In genomic region chr15:75578948-75579908, GRCh38 we compare ENCODE assay signal across 8 cellular contexts. TPM values are rescaled to one million over a fixed set of nuclear protein-coding genes. Genes with fewer than 3 reads are reported as not detected.
A peak's percentile ranks its signal among the peaks of the same experiment; 100 is the strongest.
DNase-seq lines count a peak whose midpoint lies in the region; ATAC-seq, FAIRE-seq and TF ChIP-seq lines count a peak whose summit lies in the region.

Gene PTPN9, minus strand, starts transcription at chr15:75579315. Its CDS starts 539 bp downstream, at chr15:75578776.

- peak within 1 kb of the TSS; percentile 81 to 93 for H3K9ac ChIP-seq in kidney (ENCODE audit: low read length in 2 of 2)

- H3K36me3 ChIP-seq in kidney (ENCODE audit: control insufficient read depth in 1 of 2, insufficient read depth in 2 of 2, low read length in 2 of 2), result no peaks in the 10 kb centered on the region

- H3K4me3 ChIP-seq in kidney (ENCODE audit: low read length in 2 of 2), result peak within 1 kb of the TSS; percentile 72 to 80

- ATAC-seq in HG02885 (IDR thresholded peaks at IDR 0.05; ENCODE audit: poor library complexity, unreplicated experiment) (peak; percentile 57), HG03095 (IDR thresholded peaks at IDR 0.05; ENCODE audit: unreplicated experiment) (no peak)

- TF ChIP-seq CTCF in GM12874 (IDR thresholded peaks at IDR 0.05; ENCODE audit: insufficient read depth, low read depth, low read length), result peak; percentile 47; the same call in 1 of the 2 replicates
- peak; percentile 29 for TF ChIP-seq CTCF in kidney (IDR thresholded peaks at IDR 0.05; ENCODE audit: borderline replicate concordance, extremely low read depth, insufficient read depth)

- H3K9me3 ChIP-seq in kidney (ENCODE audit: control insufficient read depth in 1 of 2, low read length in 2 of 2), result no peaks in the 10 kb centered on the region

- H3K27ac ChIP-seq in kidney (ENCODE audit: low read depth in 2 of 2, low read length in 2 of 2), result peak within 1 kb of the TSS; percentile 71 to 84

- no peak for FAIRE-seq in kidney (lab: Jason Lieb, UNC)

- H3K4me1 ChIP-seq in kidney (ENCODE audit: control insufficient read depth in 1 of 2, insufficient read depth in 1 of 2, low read depth in 1 of 2, low read length in 2 of 2), result peaks cover 4% of the 10 kb centered on the region in 2 donors

- DNase-seq in NCI-H446 (lab: John Stamatoyannopoulos, UW) (peak; percentile 3 to 73), cerebellum (ENCODE audit: low spot score) (peak; percentile 90), kidney (peak; percentile 94)
- DNase-seq in activated CD4-positive, alpha-beta T cell treated with anti-CD3 and anti-CD28 coated beads for 1 hour, result peak; percentile 51
- peak; percentile 52 to 70 (median 59) for DNase-seq in stimulated activated CD4-positive, alpha-beta T cell treated with anti-CD3 and anti-CD28 coated beads, Interleukin-12 subunit alpha, Interleukin-12 subunit beta, amount 100 ng/mL, for 48 hours (ENCODE audit: low read depth in 2 of 3, low spot score in 1 of 3)

- intact Hi-C loops in kidney (cut with DNase I), result no loop called here

RNA-seq across cellular contexts. Expression of gene PTPN9, which starts in this region (rescaled TPM):
- total RNA-seq in cerebellum (25.5 TPM), kidney (52.5 TPM)
- 15.3 TPM for polyA plus RNA-seq in kidney (ENCODE audit: insufficient read depth, low read depth, low replicate concordance)

Comparison
In these comparisons a context has a peak if more than half of its experiments do, and no peak if none do; other contexts are left out.
1. DNase-seq: peak in every context shown above with its lines; median percentile 94 in kidney; 90 in cerebellum; 59 in stimulated activated CD4-positive, alpha-beta T cell treated with anti-CD3 and anti-CD28 coated beads, Interleukin-12 subunit alpha, Interleukin-12 subunit beta, amount 100 ng/mL, for 48 hours; 51 in activated CD4-positive, alpha-beta T cell treated with anti-CD3 and anti-CD28 coated beads for 1 hour; 38 in NCI-H446.